Comparison of ENCODE assay signal across 8 cellular contexts in genomic region chr6:84033523-84034451, GRCh38.
DNase-seq lines count a peak whose midpoint lies in the region; ATAC-seq lines count a peak whose summit lies in the region.

A gene with protein sequence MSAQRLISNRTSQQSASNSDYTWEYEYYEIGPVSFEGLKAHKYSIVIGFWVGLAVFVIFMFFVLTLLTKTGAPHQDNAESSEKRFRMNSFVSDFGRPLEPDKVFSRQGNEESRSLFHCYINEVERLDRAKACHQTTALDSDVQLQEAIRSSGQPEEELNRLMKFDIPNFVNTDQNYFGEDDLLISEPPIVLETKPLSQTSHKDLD (plus strand): TSS chr6:84033772. CDS start chr6:84055319, 21,547 bp downstream.

- H3K27ac Mint-ChIP-seq in activated T-cell treated with anti-CD3 and anti-CD28 coated beads, Interleukin-2, amount 50 U/mL, for 24 hours, result no peak within 1 kb of the TSS

- H3K36me3 ChIP-seq in adipocyte (ENCODE audit: control insufficient read depth, insufficient read depth, low read length, severe bottlenecking), result no peaks in the 10 kb centered on the region

- peak within 1 kb of the TSS; percentile 86 for H3K4me3 ChIP-seq in adipocyte (ENCODE audit: low read length)
- peak within 1 kb of the TSS; percentile 69 for H3K4me3 ChIP-seq in iPS-18c (ENCODE audit: insufficient read depth, low read depth, low read length)
- peak within 1 kb of the TSS; percentile 37 to 56 (median 44) for H3K4me3 ChIP-seq in skin epidermis

- peaks cover 10% of the 10 kb centered on the region for H3K4me1 Mint-ChIP-seq in activated T-cell treated with anti-CD3 and anti-CD28 coated beads, Interleukin-2, amount 50 U/mL, for 24 hours (ENCODE audit: low read depth)

- H3K9ac ChIP-seq in adipocyte (ENCODE audit: low read length), result peak within 1 kb of the TSS; percentile 71

- DNase-seq in activated T-cell treated with anti-CD3 and anti-CD28 coated beads, Interleukin-2, amount 50 U/mL, for 24 hours, result no peak
- DNase-seq in activated T-cell treated with anti-CD3 and anti-CD28 coated beads, Interleukin-2, amount 50 U/mL, for 1 hour, result no peak
- DNase-seq in KBM-7 (peak; percentile 49), adipocyte (ENCODE audit: low read depth) (peak; percentile 21)
- no peak for DNase-seq in activated CD4-positive, alpha-beta T cell treated with anti-CD3 and anti-CD28 coated beads for 4 hours

- H3K36me3 Mint-ChIP-seq in activated T-cell treated with anti-CD3 and anti-CD28 coated beads, Interleukin-2, amount 50 U/mL, for 24 hours (ENCODE audit: low read depth), result no peaks in the 10 kb centered on the region

- H3K9me3 ChIP-seq in adipocyte (ENCODE audit: control insufficient read depth, low read length) (no peaks in the 10 kb centered on the region), iPS-18c (ENCODE audit: control insufficient read depth, insufficient read depth, low read length) (peaks cover 9% of the 10 kb centered on the region)

- peak within 1 kb of the TSS in 6 of 21 experiments; percentile 7 to 57 (median 34) for H3K27ac ChIP-seq in skin epidermis

- no peaks in the 10 kb centered on the region for H3K27me3 ChIP-seq in adipocyte (replicated peaks; ENCODE audit: control insufficient read depth, insufficient read depth, low read length)

- in situ Hi-C loops in KBM-7 (cut with MboI; ENCODE audit: low pct_unique_long_range_greater_than_20kb, low sequenced_read_pairs), result no loop called here

- ATAC-seq in HG02840 (IDR thresholded peaks at IDR 0.05; ENCODE audit: low FRiP score, unreplicated experiment), result no peak

- H3K27me3 Mint-ChIP-seq in activated T-cell treated with anti-CD3 and anti-CD28 coated beads, Interleukin-2, amount 50 U/mL, for 24 hours, result peaks cover 51% of the 10 kb centered on the region

- peaks cover 4% of the 10 kb centered on the region for H3K4me1 ChIP-seq in adipocyte (ENCODE audit: control insufficient read depth, insufficient read depth, low read length)

- H3K4me3 Mint-ChIP-seq in activated T-cell treated with anti-CD3 and anti-CD28 coated beads, Interleukin-2, amount 50 U/mL, for 24 hours, result peak within 1 kb of the TSS; percentile 48

- H3K9me3 Mint-ChIP-seq in activated T-cell treated with anti-CD3 and anti-CD28 coated beads, Interleukin-2, amount 50 U/mL, for 24 hours, result no peaks in the 10 kb centered on the region

Comparison
In these comparisons a context has a peak if more than half of its experiments do, and no peak if none do; other contexts are left out.
1. DNase-seq: peak in KBM-7 (single experiment) and adipocyte (single experiment); none in activated T-cell treated with anti-CD3 and anti-CD28 coated beads, Interleukin-2, amount 50 U/mL, for 24 hours (single experiment), activated T-cell treated with anti-CD3 and anti-CD28 coated beads, Interleukin-2, amount 50 U/mL, for 1 hour (single experiment) and activated CD4-positive, alpha-beta T cell treated with anti-CD3 and anti-CD28 coated beads for 4 hours (0 of 2).
2. Peak in every context shown above with its lines, with median percentiles within 50 percentile points of each other: H3K4me3 ChIP-seq.